In genomic region chr2:47309952-47310800, GRCh38 we compare ENCODE assay signal across 8 cellular contexts. TPM values are rescaled to one million over a fixed set of nuclear protein-coding genes. Genes with fewer than 3 reads are reported as not detected.
DNase-seq lines count a peak whose midpoint lies in the region; ATAC-seq and TF ChIP-seq lines count a peak whose summit lies in the region.

No MANE protein-coding gene starts in this region.

- peaks cover 7 to 15% (median 12%) of the 10 kb centered on the region in 11 experiments; a peak in 18 of 22 replicates for H3K9me3 ChIP-seq in BLaER1 treated with 17β-estradiol and CSF1 and Interleukin-3, amounts not matched to agents 10 nM and 100 nM (replicated peaks in 1 of 11)
- no peaks in the 10 kb centered on the region for H3K9me3 ChIP-seq in SK-N-MC (ENCODE audit: low read depth, low read length)
- H3K9me3 ChIP-seq in iPS-15b (ENCODE audit: control insufficient read depth, insufficient read depth, low read length): no peaks in the 10 kb centered on the region
- no peaks in the 10 kb centered on the region for H3K9me3 ChIP-seq in thyroid gland

- TF ChIP-seq POLR2A in thyroid gland (IDR thresholded peaks at IDR 0.05): no peak

- peak; percentile 80 for ATAC-seq in GM19372 (IDR thresholded peaks at IDR 0.05; ENCODE audit: low read depth, unreplicated experiment)
- ATAC-seq in HG03342 (IDR thresholded peaks at IDR 0.05; ENCODE audit: unreplicated experiment): peak; percentile 79

- peak overlapping the region in 8 of 10 experiments; percentile 9 to 55 (median 26); a peak in 12 of 20 replicates for H3K4me3 ChIP-seq in BLaER1 treated with 17β-estradiol and CSF1 and Interleukin-3, amounts not matched to agents 10 nM and 100 nM
- no peak overlapping the region for H3K4me3 ChIP-seq in SK-N-MC
- no peak overlapping the region for H3K4me3 ChIP-seq in iPS-15b (ENCODE audit: low read depth, low read length)
- H3K4me3 ChIP-seq in thyroid gland (replicated peaks in 1 of 3): no peak overlapping the region

- 46 to 49% methylated on average over 9 of the region's 9 CpGs for WGBS in thyroid gland, 2 donors

- H3K9ac ChIP-seq in BLaER1 treated with 17β-estradiol and CSF1 and Interleukin-3, amounts not matched to agents 10 nM and 100 nM: peak overlapping the region; percentile 40 to 78 (median 72); a peak in 21 of 22 replicates
- H3K9ac ChIP-seq in SK-N-MC (ENCODE audit: insufficient read length): peak overlapping the region; percentile 29
- peak overlapping the region; percentile 39 for H3K9ac ChIP-seq in iPS-15b (ENCODE audit: low read depth, low read length)

- peak overlapping the region; percentile 34 to 92 (median 85); a peak in 21 of 22 replicates for H3K27ac ChIP-seq in BLaER1 treated with 17β-estradiol and CSF1 and Interleukin-3, amounts not matched to agents 10 nM and 100 nM
- H3K27ac ChIP-seq in SK-N-MC: 0 out of 2 replicates have a peak overlapping the region, but pooled peaks have one; percentile 35
- H3K27ac ChIP-seq in thyroid gland: peak overlapping the region; percentile 0 to 63 (median 38)

- no peaks in the 10 kb centered on the region for H3K36me3 ChIP-seq in BLaER1 treated with 17β-estradiol and CSF1 and Interleukin-3, amounts not matched to agents 10 nM and 100 nM
- H3K36me3 ChIP-seq in SK-N-MC (ENCODE audit: insufficient read depth, low read length) (no peaks in the 10 kb centered on the region), iPS-15b (ENCODE audit: control insufficient read depth, insufficient read depth, low read length) (no peaks in the 10 kb centered on the region), thyroid gland (no peaks in the 10 kb centered on the region)

- H3K4me2 ChIP-seq in BLaER1 treated with 17β-estradiol and CSF1 and Interleukin-3, amounts not matched to agents 10 nM and 100 nM: peak overlapping the region; percentile 80 to 94 (median 88)

- intact Hi-C loops in thyroid gland (cut with DNase I): no loop called here

- H3K27me3 ChIP-seq in BLaER1 treated with 17β-estradiol and CSF1 and Interleukin-3, amounts not matched to agents 10 nM and 100 nM: no peaks in the 10 kb centered on the region
- H3K27me3 ChIP-seq in iPS-15b (ENCODE audit: control insufficient read depth, insufficient read depth, low read length) (no peaks in the 10 kb centered on the region), thyroid gland (no peaks in the 10 kb centered on the region)

- DNase-seq in SK-N-MC (ENCODE audit: low read depth, low spot score) (peak; percentile 40), thyroid gland (peak; percentile 11 to 13), COLO668 (lab: John Stamatoyannopoulos, UW; ENCODE audit: unreplicated experiment) (no peak), dermis blood vessel endothelial cell (no peak)

- H4K20me1 ChIP-seq in BLaER1 treated with 17β-estradiol and CSF1 and Interleukin-3, amounts not matched to agents 10 nM and 100 nM: no peaks in the 10 kb centered on the region

- no peak for TF ChIP-seq CTCF in thyroid gland (IDR thresholded peaks at IDR 0.05)

- H3K4me1 ChIP-seq in BLaER1 treated with 17β-estradiol and CSF1 and Interleukin-3, amounts not matched to agents 10 nM and 100 nM: peaks cover 33 to 81% (median 53%) of the 10 kb centered on the region in 10 experiments
- peaks cover 6% of the 10 kb centered on the region for H3K4me1 ChIP-seq in iPS-15b (ENCODE audit: control insufficient read depth, insufficient read depth, low read length)
- H3K4me1 ChIP-seq in thyroid gland: peaks cover 11 to 30% of the 10 kb centered on the region in 2 donors

RNA-seq across cellular contexts. Expression of gene EPCAM, which starts 58.9 kb away (rescaled TPM):
- total RNA-seq in thyroid gland (100 to 1,000 TPM; 162 to 220 (median 183) TPM), dermis blood vessel endothelial cell (0.23 and 0.51 TPM in 2 replicates)

Comparison
In these comparisons a context has a peak if more than half of its experiments do, and no peak if none do; other contexts are left out.
1. H3K27ac ChIP-seq: peak in every context shown above with its lines; median percentile 85 in BLaER1 treated with 17β-estradiol and CSF1 and Interleukin-3, amounts not matched to agents 10 nM and 100 nM; 38 in thyroid gland; 35 in SK-N-MC.
2. H3K4me3 ChIP-seq: peak in BLaER1 treated with 17β-estradiol and CSF1 and Interleukin-3, amounts not matched to agents 10 nM and 100 nM (8 of 10); none in SK-N-MC (single experiment), iPS-15b (single experiment) and thyroid gland (0 of 3).
3. DNase-seq: peak in SK-N-MC (single experiment) and thyroid gland (2 of 2); none in COLO668 (single experiment) and dermis blood vessel endothelial cell (single experiment).
4. RNA of gene EPCAM, which starts 58.9 kb away (total RNA-seq): 162 to 220 TPM in thyroid gland; 0.23 to 0.51 TPM in dermis blood vessel endothelial cell; every median in the first group is over 100 times any median in the second.
5. Peak in every context shown above with its lines, with median percentiles within 50 percentile points of each other: H3K9ac ChIP-seq.